ENCODE assay signal across 8 cellular contexts in the genomic region with DNA sequence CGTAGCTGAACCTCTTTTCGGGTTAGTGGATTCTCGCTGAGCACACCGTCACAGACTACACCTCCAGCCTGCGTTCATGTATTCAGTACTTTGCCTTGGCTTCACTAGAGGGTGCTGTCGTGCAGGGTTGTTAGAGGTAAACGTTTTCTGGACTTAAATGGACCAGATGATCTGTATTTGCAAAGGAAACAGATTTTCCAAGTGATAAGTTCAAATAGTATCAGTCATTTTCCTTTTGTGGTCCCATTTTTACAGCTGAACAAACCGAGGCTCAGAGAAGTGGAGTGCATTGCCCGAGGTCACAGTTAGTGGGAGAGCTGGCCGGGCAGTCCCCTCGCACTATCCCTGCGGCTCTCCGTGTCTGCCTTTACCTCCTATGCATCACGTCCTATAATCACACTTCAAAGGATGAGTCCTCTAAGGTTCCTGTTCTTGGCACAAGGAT.
DNase-seq lines count a peak whose midpoint lies in the region; ATAC-seq and TF ChIP-seq lines count a peak whose summit lies in the region.

No MANE protein-coding gene starts in this region.

- peaks cover 3% of the 10 kb centered on the region for H3K79me1 ChIP-seq in trophoblast cell (ENCODE audit: low read length)

- H3K23ac ChIP-seq in trophoblast cell (ENCODE audit: low read length): no peak overlapping the region

- no peaks in the 10 kb centered on the region for H3K9me3 ChIP-seq in OCI-LY7 (ENCODE audit: low read length)
- H3K9me3 ChIP-seq in trophoblast cell (ENCODE audit: insufficient read depth, low read depth, low read length): no peaks in the 10 kb centered on the region
- no peaks in the 10 kb centered on the region for H3K9me3 ChIP-seq in uterus

- H3K27me3 ChIP-seq in trophoblast cell (ENCODE audit: insufficient read depth, low read length) (no peaks in the 10 kb centered on the region), uterus (no peaks in the 10 kb centered on the region)

- CTCF ChIA-PET in OCI-LY7 (lab: Charles Lee; ENCODE audit: unreplicated experiment): no interaction called here

- H3K4me3 ChIP-seq in GM12865 (ENCODE audit: low read depth, low read length) (no peak overlapping the region), OCI-LY7 (ENCODE audit: low read depth, low read length, poor library complexity, severe bottlenecking) (no peak overlapping the region), trophoblast cell (ENCODE audit: low read depth, low read length) (no peak overlapping the region), uterus (no peak overlapping the region)

- no TSS peak for BruUV-seq in OCI-LY7 (replicated peaks; lab: Mats Ljungman, UMichigan)

- no peak overlapping the region for H4K12ac ChIP-seq in trophoblast cell (ENCODE audit: low read depth, low read length)

- no peak overlapping the region for H4K91ac ChIP-seq in trophoblast cell (ENCODE audit: low read depth, low read length)

- H3K36me3 ChIP-seq in OCI-LY7 (ENCODE audit: insufficient read depth, low read length): peaks cover 45% of the 10 kb centered on the region
- H3K36me3 ChIP-seq in trophoblast cell (ENCODE audit: control insufficient read depth in 1 of 2, insufficient read depth in 2 of 2, low read length in 2 of 2): peaks cover 0 to 2% of the 10 kb centered on the region in 2 experiments
- H3K36me3 ChIP-seq in uterus: no peaks in the 10 kb centered on the region

- H4K20me1 ChIP-seq in OCI-LY7 (ENCODE audit: insufficient read depth, low read length): peaks cover 12% of the 10 kb centered on the region; the same call in 1 of the 2 replicates

- H2BK5ac ChIP-seq in trophoblast cell (ENCODE audit: low read depth, low read length, poor library complexity): no peak overlapping the region

- peak; percentile 75 for DNase-seq in GM12865 (ENCODE audit: low read depth)
- peak; percentile 53 for DNase-seq in OCI-LY7 (ENCODE audit: low spot score)
- DNase-seq in activated T-cell treated with anti-CD3 and anti-CD28 coated beads, Interleukin-2, amount 50 U/mL, for 72 hours: peak; percentile 74 to 77
- peak; percentile 61 for DNase-seq in fibroblast of the conjunctiva (ENCODE audit: low read depth)
- peak; percentile 55 to 79 for DNase-seq in trophoblast cell
- DNase-seq in uterus: peak; percentile 38 to 52

- no peak overlapping the region for H3K18ac ChIP-seq in trophoblast cell (ENCODE audit: low read length)

- peaks cover 74% of the 10 kb centered on the region for H3K4me1 Mint-ChIP-seq in activated T-cell treated with anti-CD3 and anti-CD28 coated beads, Interleukin-2, amount 50 U/mL, for 72 hours (ENCODE audit: low read depth)

- no peaks in the 10 kb centered on the region for H3K9me2 ChIP-seq in OCI-LY7 (ENCODE audit: insufficient read depth, low read length)

- no peak overlapping the region for H3K4ac ChIP-seq in trophoblast cell (ENCODE audit: low read depth, low read length)

- TF ChIP-seq CTCF in GM12865 (IDR thresholded peaks at IDR 0.05; ENCODE audit: insufficient read depth, low read depth, low read length, missing control alignments) (peak; percentile 76), OCI-LY7 (conservative IDR thresholded peaks at IDR 0.05; ENCODE audit: low read length) (peak; percentile 79), uterus (IDR thresholded peaks at IDR 0.05) (peak; percentile 32 to 49 (median 44))

- no peak overlapping the region for H3K9ac ChIP-seq in trophoblast cell (ENCODE audit: low read length)

- intact Hi-C loops in OCI-LY7 (cut with micrococcal nuclease; ENCODE audit: unreplicated experiment) (loop anchor here (5.0 kb wide), 2 partner anchors 66 to 106 kb away; no protein-coding TSS in a partner anchor), uterus (cut with DNase I; ENCODE audit: low total_unique reads) (loop anchor here (10.0 kb wide), 1 partner anchor 979 kb away; no protein-coding TSS in a partner anchor)

- H2BK12ac ChIP-seq in trophoblast cell (ENCODE audit: low read length): no peak overlapping the region

- no peaks in the 10 kb centered on the region for H3K27me3 Mint-ChIP-seq in activated T-cell treated with anti-CD3 and anti-CD28 coated beads, Interleukin-2, amount 50 U/mL, for 72 hours (ENCODE audit: low read depth)

- no peak overlapping the region for H3K4me2 ChIP-seq in OCI-LY7 (ENCODE audit: low read length)
- H3K4me2 ChIP-seq in trophoblast cell (ENCODE audit: low read length): no peak overlapping the region

- H2BK120ac ChIP-seq in trophoblast cell (ENCODE audit: insufficient read depth, low read length, poor library complexity): no peak overlapping the region

- H3K4me3 Mint-ChIP-seq in activated T-cell treated with anti-CD3 and anti-CD28 coated beads, Interleukin-2, amount 50 U/mL, for 72 hours: peak overlapping the region; percentile 55 to 83

- no CpG with 5 or more reads among the region's 14 CpGs for WGBS in trophoblast cell (ENCODE audit: extremely low coverage, insufficient coverage, insufficient read length)

- no peak overlapping the region for H3K14ac ChIP-seq in trophoblast cell (ENCODE audit: low read length)

- POLR2A ChIA-PET in OCI-LY7 (lab: Charles Lee): interaction anchor here (2.3 kb wide), 1 partner anchor 39 kb away, joined by 9 read pairs; no protein-coding TSS in a partner anchor

- no peaks in the 10 kb centered on the region for H3K9me3 Mint-ChIP-seq in activated T-cell treated with anti-CD3 and anti-CD28 coated beads, Interleukin-2, amount 50 U/mL, for 72 hours

- peaks cover 0 to 3% of the 10 kb centered on the region in 2 donors for H3K36me3 Mint-ChIP-seq in activated T-cell treated with anti-CD3 and anti-CD28 coated beads, Interleukin-2, amount 50 U/mL, for 72 hours (ENCODE audit: insufficient read depth in 2 of 2)

- H3K4me1 ChIP-seq in OCI-LY7 (ENCODE audit: insufficient read depth, low read length, poor library complexity, severe bottlenecking) (peaks cover 27% of the 10 kb centered on the region), trophoblast cell (ENCODE audit: control insufficient read depth in 1 of 2, insufficient read depth in 2 of 2, low read length in 2 of 2) (peaks cover 8 to 21% of the 10 kb centered on the region in 2 experiments), uterus (peaks cover 5 to 6% of the 10 kb centered on the region in 2 donors)

- H2AK5ac ChIP-seq in trophoblast cell (ENCODE audit: low read length): no peak overlapping the region

- no peak for TF ChIP-seq POLR2A in uterus (IDR thresholded peaks at IDR 0.05)

- H3K27ac Mint-ChIP-seq in activated T-cell treated with anti-CD3 and anti-CD28 coated beads, Interleukin-2, amount 50 U/mL, for 72 hours: peak overlapping the region; percentile 90

- ATAC-seq in HG02981 (IDR thresholded peaks at IDR 0.05; ENCODE audit: unreplicated experiment) (peak; percentile 70), HG02571 (IDR thresholded peaks at IDR 0.05; ENCODE audit: unreplicated experiment) (no peak)
- peak; percentile 76 to 81 for ATAC-seq in activated T-cell treated with anti-CD3 and anti-CD28 coated beads, Interleukin-2, amount 50 U/mL, for 72 hours (replicated peaks in 1 of 2)

- H3K79me2 ChIP-seq in OCI-LY7 (ENCODE audit: insufficient read depth, low read depth, low read length) (peaks cover 37% of the 10 kb centered on the region), trophoblast cell (ENCODE audit: control insufficient read depth, insufficient read depth, low read length, poor library complexity) (peaks cover 4% of the 10 kb centered on the region)

- H4K8ac ChIP-seq in trophoblast cell (ENCODE audit: low read depth, low read length): no peak overlapping the region

- no peak overlapping the region for H2AFZ ChIP-seq in OCI-LY7 (ENCODE audit: low read length)
- no peak overlapping the region for H2AFZ ChIP-seq in trophoblast cell (ENCODE audit: insufficient read depth, low read length, poor library complexity)

- no peak overlapping the region for H3K27ac ChIP-seq in OCI-LY7 (ENCODE audit: low read depth, low read length, poor library complexity, severe bottlenecking)
- no peak overlapping the region for H3K27ac ChIP-seq in trophoblast cell (ENCODE audit: low read depth, low read length)
- H3K27ac ChIP-seq in uterus: no peak overlapping the region
